Comparison of ENCODE assay signal across 10 cellular contexts in genomic region chr3:49900491-49901153, GRCh38. TPM values are rescaled to one million over a fixed set of nuclear protein-coding genes. Genes with fewer than 3 reads are reported as not detected.
DNase-seq lines count a peak whose midpoint lies in the region; ATAC-seq and TF ChIP-seq lines count a peak whose summit lies in the region.
"Had no signal": no experiment of that assay in that cellular context is flagged by ENCODE, and none has a peak within 500 bp of the region (broad histone marks: within the 10 kb centered on the region; RNA-seq: fewer than 3 reads in every experiment).

No MANE protein-coding gene starts in this region.

- H3K27me3 ChIP-seq in right atrium auricular region (no peaks in the 10 kb centered on the region), ascending aorta (no peaks in the 10 kb centered on the region), aorta (ENCODE audit: control insufficient read depth in 1 of 2, insufficient read depth in 2 of 2, low read length in 1 of 2) (no peaks in the 10 kb centered on the region)

- peak; percentile 56 for ATAC-seq in Right ventricle myocardium inferior
- peak; percentile 30 for ATAC-seq in aorta (ENCODE audit: low FRiP score)
- no peak for ATAC-seq in HG03460 (IDR thresholded peaks at IDR 0.05; ENCODE audit: unreplicated experiment)
- no peak for ATAC-seq in GM21423 (IDR thresholded peaks at IDR 0.05; ENCODE audit: unreplicated experiment)

- no peak for DNase-seq in Right ventricle myocardium inferior (ENCODE audit: missing footprints)
- DNase-seq in right atrium auricular region (ENCODE audit: low spot score), result no peak
- peak; percentile 24 to 79 for DNase-seq in ascending aorta (ENCODE audit: low spot score in 2 of 2)
- DNase-seq in kidney glomerular epithelial cell (lab: John Stamatoyannopoulos, UW), result peak; percentile 75
- peak; percentile 87 to 91 for DNase-seq in aorta
- no peak for DNase-seq in posterior vena cava (ENCODE audit: low spot score)
- DNase-seq: activated B cell treated with CpG ODN at 0.5 μM for 24 hours had no signal

- H3K9me3 ChIP-seq in right atrium auricular region (no peaks in the 10 kb centered on the region), ascending aorta (no peaks in the 10 kb centered on the region), aorta (ENCODE audit: control insufficient read depth, low read length) (no peaks in the 10 kb centered on the region)

- TF ChIP-seq CTCF in right atrium auricular region (IDR thresholded peaks at IDR 0.05) (no peak), ascending aorta (IDR thresholded peaks at IDR 0.05) (no peak)

- H3K36me3 ChIP-seq in right atrium auricular region (no peaks in the 10 kb centered on the region), ascending aorta (peaks cover 0 to 2% of the 10 kb centered on the region in 2 donors), aorta (ENCODE audit: control insufficient read depth in 1 of 2, insufficient read depth in 2 of 2, low read length in 1 of 2) (no peaks in the 10 kb centered on the region)

- H3K4me1 ChIP-seq in right atrium auricular region (peaks cover 0 to 39% of the 10 kb centered on the region in 2 donors), ascending aorta (peaks cover 0 to 16% of the 10 kb centered on the region in 2 donors), aorta (ENCODE audit: control insufficient read depth in 1 of 2, insufficient read depth in 2 of 2, low read length in 2 of 2) (peaks cover 0 to 3% of the 10 kb centered on the region in 2 donors)

- WGBS in aorta, 2 donors, result 29 to 31% methylated on average over 8 of the region's 8 CpGs

- no peak overlapping the region for H3K4me3 ChIP-seq in right atrium auricular region
- H3K4me3 ChIP-seq in ascending aorta, result no peak overlapping the region
- H3K4me3 ChIP-seq in aorta (ENCODE audit: low read length in 2 of 2), result no peak overlapping the region

- intact Hi-C loops in Right ventricle myocardium inferior (cut with DNase I) (no loop called here), ascending aorta (cut with DNase I) (no loop called here), aorta (cut with DNase I) (loop anchor here in 1 of 2 donors (1.0 to 5.0 kb wide), 2 partner anchors 44 to 178 kb away; partner anchors contain the start of genes GMPPB and TRAIP), posterior vena cava (cut with DNase I) (loop anchor here in 1 of 2 donors (10.0 kb wide), 1 partner anchor 196 kb away; no protein-coding TSS in a partner anchor)

- H3K27ac ChIP-seq in right atrium auricular region (peak overlapping the region in 1 of 2 donors; percentile 42), ascending aorta (peak overlapping the region; percentile 59 to 69), aorta (ENCODE audit: low read depth in 1 of 2, low read length in 2 of 2) (peak overlapping the region in 1 of 2 donors; percentile 52)

RNA-seq across cellular contexts. Expression of gene MST1R, which starts 3.1 kb away (rescaled TPM):
- total RNA-seq in Right ventricle myocardium inferior (1.2 TPM), right atrium auricular region (1 to 10 TPM; 1.2 to 4.2 TPM), ascending aorta (not detected), aorta (10 to 100 TPM in 1 of 2 donors, 1 to 10 TPM in 1; 2.7 to 13.1 TPM), posterior vena cava (1 to 10 TPM; 1.2 to 1.4 TPM)
- 1 to 10 TPM; 7.4 to 7.6 TPM for polyA plus RNA-seq in aorta

RNA-seq across cellular contexts. Expression of gene MON1A, which starts 29.0 kb away (rescaled TPM):
- total RNA-seq in Right ventricle myocardium inferior (7.7 TPM), right atrium auricular region (1 to 10 TPM; 8.4 to 9.4 TPM), ascending aorta (13.0 TPM), aorta (1 to 10 TPM; 7.5 to 9.6 TPM), posterior vena cava (1 to 10 TPM; 7.6 to 9.3 TPM)
- 10 to 100 TPM in 1 of 2 donors, 1 to 10 TPM in 1; 8.9 to 11.4 TPM for polyA plus RNA-seq in aorta

RNA-seq across cellular contexts. Expression of gene CAMKV, which starts 30.9 kb away (rescaled TPM):
- total RNA-seq in Right ventricle myocardium inferior, result not detected
- total RNA-seq in right atrium auricular region, result not detected
- not detected for total RNA-seq in ascending aorta
- total RNA-seq in aorta, result not detected
- not detected for polyA plus RNA-seq in aorta
- total RNA-seq in posterior vena cava, result not detected
- total RNA-seq: activated B cell treated with CpG ODN at 0.5 μM for 24 hours had no signal
- polyA plus RNA-seq: BJ had no signal

RNA-seq across cellular contexts. Expression of gene RBM6, which starts 39.3 kb away (rescaled TPM):
- total RNA-seq in Right ventricle myocardium inferior, result 44.3 TPM
- total RNA-seq in right atrium auricular region, result 10 to 100 TPM; 34.6 to 38.0 TPM
- total RNA-seq in ascending aorta, result 84.7 TPM
- 100 to 1,000 TPM; 103 to 154 TPM for total RNA-seq in aorta
- 100 to 1,000 TPM in 1 of 2 donors, 10 to 100 TPM in 1; 47.0 to 271 TPM for polyA plus RNA-seq in aorta
- 10 to 100 TPM; 53.4 to 62.6 TPM for total RNA-seq in posterior vena cava

RNA-seq across cellular contexts. Expression of gene TRAIP, which starts 44.3 kb away (rescaled TPM):
- total RNA-seq in Right ventricle myocardium inferior (2.5 TPM), right atrium auricular region (1 to 10 TPM in 1 of 2 donors, under 1 TPM in 1; 0.98 to 2.0 TPM), ascending aorta (not detected), aorta (1 to 10 TPM in 1 of 2 donors, under 1 TPM in 1; 0.94 to 2.6 TPM), posterior vena cava (1 to 10 TPM; 1.5 to 2.2 TPM)
- 1 to 10 TPM in 1 of 2 donors, under 1 TPM in 1; 0.63 to 3.1 TPM for polyA plus RNA-seq in aorta

Comparison
In these comparisons a context has a peak if more than half of its experiments do, and no peak if none do; other contexts are left out.
1. ATAC-seq: peak in Right ventricle myocardium inferior (single experiment) and aorta (single experiment); none in HG03460 (single experiment) and GM21423 (single experiment).
2. DNase-seq: peak in ascending aorta (2 of 2), kidney glomerular epithelial cell (single experiment) and aorta (2 of 2); none in Right ventricle myocardium inferior (single experiment), right atrium auricular region (single experiment) and posterior vena cava (single experiment).